21 cellular contexts compared by ENCODE assay signal in the genomic region with DNA sequence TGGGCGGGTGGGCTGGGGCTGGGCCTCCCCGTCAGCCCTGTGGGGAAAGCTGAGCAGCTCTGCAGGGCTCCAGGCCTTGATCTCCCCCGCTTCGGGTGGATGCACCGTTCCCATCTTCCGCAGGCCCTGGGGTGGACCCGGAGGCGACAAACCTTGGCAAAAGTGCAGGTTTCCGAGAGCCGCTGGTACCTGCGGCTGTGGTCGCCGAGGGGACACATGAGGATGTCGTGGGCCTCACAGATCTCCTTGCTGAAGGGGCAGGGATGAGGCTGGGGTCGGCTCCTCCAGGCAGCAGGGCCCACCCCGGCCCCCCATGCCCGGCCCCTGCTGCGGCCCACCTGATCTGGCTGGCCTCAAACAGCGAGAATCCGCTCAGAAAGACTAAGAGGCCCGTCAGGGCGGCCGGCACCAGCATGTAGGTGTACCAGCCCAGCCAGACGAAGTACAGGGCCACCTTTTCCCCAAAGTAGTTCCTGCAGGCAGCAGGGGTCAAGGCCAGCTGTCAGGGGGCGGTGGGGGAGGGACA. TPM values are rescaled to one million over a fixed set of nuclear protein-coding genes. Genes with fewer than 3 reads are reported as not detected.
A peak's percentile ranks its signal among the peaks of the same experiment; 100 is the strongest.
DNase-seq lines count a peak whose midpoint lies in the region; ATAC-seq and TF ChIP-seq lines count a peak whose summit lies in the region.
"Had no signal": no experiment of that assay in that cellular context is flagged by ENCODE, and none has a peak within 500 bp of the region (broad histone marks: within the 10 kb centered on the region; RNA-seq: fewer than 3 reads in every experiment).

No MANE protein-coding gene starts in this region.

- H3K79me1 ChIP-seq in mesendoderm (ENCODE audit: low read length), result no peaks in the 10 kb centered on the region

- peaks cover 7% of the 10 kb centered on the region for H3K27me3 Mint-ChIP-seq in GM23338 (ENCODE audit: insufficient read depth, low read depth, poor library complexity)
- H3K27me3 Mint-ChIP-seq: CD4-positive, CD25-positive, alpha-beta regulatory T cell had no signal

- no CpG with 5 or more reads among the region's 25 CpGs for WGBS in mesendoderm (ENCODE audit: extremely low coverage, insufficient coverage, low lambda C conversion rate)

- DNase-seq in Right ventricle myocardium inferior (ENCODE audit: missing footprints) (peak; percentile 45), right atrium auricular region (ENCODE audit: low spot score) (no peak), GM23338 (ENCODE audit: low spot score) (no peak), mesendoderm (peak; percentile 37), NCI-H2227 (lab: John Stamatoyannopoulos, UW; ENCODE audit: unreplicated experiment) (no peak), NCI-H1048 (lab: John Stamatoyannopoulos, UW) (no peak)
- DNase-seq: AML-193; CD4-positive, CD25-positive, alpha-beta regulatory T cell; DND-41; IMR-90; Karpas-422; MG63; NCI-H1092 treated with DMSO at 0.1 percent for 48 hours; NCI-H2081 treated with DMSO at 0.1 percent for 48 hours; NCI-H2227 treated with DMSO at 0.1 percent for 48 hours; NCI-H524; SJCRH30; SW 1271 had no signal

- no peak overlapping the region for H3K27ac Mint-ChIP-seq in GM23338
- H3K27ac Mint-ChIP-seq: CD4-positive, CD25-positive, alpha-beta regulatory T cell had no signal

- no peak overlapping the region for H3K9ac ChIP-seq in mesendoderm (ENCODE audit: low read length)

- H3K18ac ChIP-seq in mesendoderm (ENCODE audit: low read length), result no peak overlapping the region

- H3K9me2 ChIP-seq in GM23338 (ENCODE audit: insufficient read depth), result no peaks in the 10 kb centered on the region

- H3K4me2 ChIP-seq in GM23338 (no peak overlapping the region), mesendoderm (ENCODE audit: low read length) (no peak overlapping the region)

- no peak overlapping the region for H4K8ac ChIP-seq in mesendoderm (ENCODE audit: low read depth, low read length)

- peaks cover 3% of the 10 kb centered on the region; the same call in 2 of the 3 replicates for H3K9me3 Mint-ChIP-seq in GM23338

- H4K5ac ChIP-seq in mesendoderm (ENCODE audit: low read length), result no peak overlapping the region

- H2BK120ac ChIP-seq in mesendoderm (ENCODE audit: low read depth, low read length), result no peak overlapping the region

- H2AK5ac ChIP-seq in mesendoderm (ENCODE audit: low read length), result no peak overlapping the region

- H3K36me3 Mint-ChIP-seq in GM23338 (ENCODE audit: low read depth), result peaks cover 4% of the 10 kb centered on the region

- H3K4ac ChIP-seq in mesendoderm (ENCODE audit: low read depth, low read length), result no peak overlapping the region

- ATAC-seq in Right ventricle myocardium inferior (no peak), GM23338 (peak; percentile 62), SK-N-SH treated with all-trans-retinoic acid at 6 μM for 48 hours (peak; percentile 42), HG02981 (IDR thresholded peaks at IDR 0.05; ENCODE audit: unreplicated experiment) (no peak)

- intact Hi-C loops in Right ventricle myocardium inferior (cut with DNase I), result no loop called here

- H4K20me1 ChIP-seq in GM23338 (replicated peaks; ENCODE audit: insufficient read depth), result no peaks in the 10 kb centered on the region

- H3K27me3 ChIP-seq in right atrium auricular region (no peaks in the 10 kb centered on the region), GM23338 (ENCODE audit: insufficient read depth) (no peaks in the 10 kb centered on the region), mesendoderm (ENCODE audit: insufficient read depth, low read length, poor library complexity) (no peaks in the 10 kb centered on the region)
- H3K27me3 ChIP-seq: MG63, SJCRH30 had no signal

- H3K79me2 ChIP-seq in GM23338 (replicated peaks; ENCODE audit: insufficient read depth), result no peaks in the 10 kb centered on the region
- H3K79me2 ChIP-seq in mesendoderm (ENCODE audit: control insufficient read depth, insufficient read depth, low read length), result no peaks in the 10 kb centered on the region

- H3K4me1 ChIP-seq in right atrium auricular region (no peaks in the 10 kb centered on the region), GM23338 (ENCODE audit: insufficient read depth) (no peaks in the 10 kb centered on the region), mesendoderm (ENCODE audit: control insufficient read depth, low read depth, low read length) (no peaks in the 10 kb centered on the region)
- H3K4me1 ChIP-seq: SJCRH30 had no signal

- peaks cover 3% of the 10 kb centered on the region; the same call in 1 of the 3 replicates for H3K4me1 Mint-ChIP-seq in GM23338

- no peak for TF ChIP-seq CTCF in right atrium auricular region (IDR thresholded peaks at IDR 0.05)
- no peak for TF ChIP-seq CTCF in GM23338 (conservative IDR thresholded peaks at IDR 0.05; ENCODE audit: low read depth in 2 of 2)

- H2BK15ac ChIP-seq in mesendoderm (replicated peaks; ENCODE audit: low read depth), result no peak overlapping the region

- no peak overlapping the region for H2AFZ ChIP-seq in GM23338

- no peak overlapping the region for H3K4me3 Mint-ChIP-seq in GM23338
- H3K4me3 Mint-ChIP-seq: CD4-positive, CD25-positive, alpha-beta regulatory T cell had no signal

- peaks cover 0 to 4% of the 10 kb centered on the region in 2 donors for H3K9me3 ChIP-seq in right atrium auricular region
- H3K9me3 ChIP-seq: MG63, SJCRH30 had no signal

- H3K27ac ChIP-seq in right atrium auricular region, result no peak overlapping the region
- H3K27ac ChIP-seq in GM23338 (ENCODE audit: low read depth), result no peak overlapping the region
- no peak overlapping the region for H3K27ac ChIP-seq in mesendoderm (ENCODE audit: low read depth, low read length)
- H3K27ac ChIP-seq: SJCRH30 had no signal

- H3F3A ChIP-seq in GM23338 (replicated peaks; ENCODE audit: low read depth), result 0 out of 2 replicates have a peak, but pooled peaks cover 2% of the 10 kb centered on the region

- no peak overlapping the region for H3K23ac ChIP-seq in mesendoderm (ENCODE audit: low read length)

- H3K56ac ChIP-seq in mesendoderm (ENCODE audit: low read length), result no peak overlapping the region

- no peak overlapping the region for H2BK5ac ChIP-seq in mesendoderm (ENCODE audit: low read length)

- H3K36me3 ChIP-seq in right atrium auricular region (no peaks in the 10 kb centered on the region), GM23338 (ENCODE audit: insufficient read depth) (no peaks in the 10 kb centered on the region), mesendoderm (ENCODE audit: control insufficient read depth, insufficient read depth, low read length) (no peaks in the 10 kb centered on the region)
- H3K36me3 ChIP-seq: MG63, SJCRH30 had no signal

- H3K4me3 ChIP-seq in right atrium auricular region (no peak overlapping the region), GM23338 (no peak overlapping the region), mesendoderm (ENCODE audit: low read length) (no peak overlapping the region)
- H3K4me3 ChIP-seq: MG63, SJCRH30 had no signal

TF ChIP-seq in GM23338, 12 proteins besides CTCF, POLR2A, EP300 and RAD21 (continues in another document):
- TF ChIP-seq EZH2 (IDR thresholded peaks at IDR 0.05; ENCODE audit: low read depth, unreplicated experiment), result no peak
- no peak for TF ChIP-seq POLR2AphosphoS5 (IDR thresholded peaks at IDR 0.05; ENCODE audit: low read depth)
- TF ChIP-seq STAT1 (IDR thresholded peaks at IDR 0.05; ENCODE audit: unreplicated experiment), result no peak
- no peak for TF ChIP-seq CREB1 (CRISPR knock-in tag; IDR thresholded peaks at IDR 0.05; ENCODE audit: low read depth)
- no peak for TF ChIP-seq ZNF331 (CRISPR knock-in tag; IDR thresholded peaks at IDR 0.05; ENCODE audit: low read depth)
- no peak for TF ChIP-seq ZNF114 (CRISPR knock-in tag; IDR thresholded peaks at IDR 0.05)
- no peak for TF ChIP-seq EZH2phosphoT487 (IDR thresholded peaks at IDR 0.05; ENCODE audit: unreplicated experiment)

TF ChIP-seq in SK-N-SH treated with all-trans-retinoic acid at 6 μM for 48 hours, 23 proteins besides CTCF, POLR2A, EP300 and RAD21 (continues in another document):
- TF ChIP-seq BACH2 (CRISPR knock-in tag; IDR thresholded peaks at IDR 0.05; ENCODE audit: borderline replicate concordance) (no peak), ZFP30 (CRISPR knock-in tag; IDR thresholded peaks at IDR 0.05) (no peak), ISL1 (CRISPR knock-in tag; IDR thresholded peaks at IDR 0.05) (no peak)

RNA-seq across cellular contexts. Expression of a gene that starts 11.8 kb away (rescaled TPM):
- total RNA-seq in Right ventricle myocardium inferior, result 0.41 TPM
- total RNA-seq in right atrium auricular region, result under 1 TPM; 0.11 to 0.75 TPM
- 6.5 and 10.2 TPM in 2 replicates for total RNA-seq in GM23338 (2014; rRNA removed; shearing (Covaris generic))
- polyA plus RNA-seq in GM23338 (2016; fragmentation: Nextera tagmentation; extraction: Ambion mirVana), result 7.5 and 9.0 TPM in 2 replicates
- 4.0 TPM for polyA plus RNA-seq in mesendoderm (2013, experiment 1 of 2)
- polyA plus RNA-seq in mesendoderm (2013, experiment 2 of 2), result 4.3 TPM
- total RNA-seq: IMR-90, RPMI7951 had no signal
- polyA plus RNA-seq: IMR-90 had no signal

RNA-seq across cellular contexts. Expression of a gene that starts 15.2 kb away (rescaled TPM):
- total RNA-seq in Right ventricle myocardium inferior, result 50.0 TPM
- 10 to 100 TPM; 26.6 to 33.3 TPM for total RNA-seq in right atrium auricular region
- 59.1 and 63.0 TPM in 2 replicates for total RNA-seq in GM23338 (2014; rRNA removed; shearing (Covaris generic))
- 72.2 and 96.2 TPM in 2 replicates for polyA plus RNA-seq in GM23338 (2016; fragmentation: Nextera tagmentation; extraction: Ambion mirVana)
- polyA plus RNA-seq in mesendoderm (2013, experiment 1 of 2), result 24.9 TPM
- polyA plus RNA-seq in mesendoderm (2013, experiment 2 of 2), result 26.3 TPM
- total RNA-seq: SJCRH30 had no signal

RNA-seq across cellular contexts. Expression of a gene that starts 20.1 kb away (rescaled TPM):
- total RNA-seq in Right ventricle myocardium inferior (27.8 TPM), right atrium auricular region (10 to 100 TPM; 26.8 to 32.5 TPM)
- total RNA-seq in GM23338 (2014; rRNA removed; shearing (Covaris generic)), result 46.6 and 145 TPM in 2 replicates
- 22.7 and 23.8 TPM in 2 replicates for polyA plus RNA-seq in GM23338 (2016; fragmentation: Nextera tagmentation; extraction: Ambion mirVana)
- polyA plus RNA-seq in mesendoderm (2013, experiment 1 of 2), result 19.8 TPM
- polyA plus RNA-seq in mesendoderm (2013, experiment 2 of 2), result 19.4 TPM

RNA-seq across cellular contexts. Expression of a gene that starts 36.0 kb away (rescaled TPM):
- total RNA-seq in Right ventricle myocardium inferior, result 0.32 TPM
- total RNA-seq in right atrium auricular region, result 1 to 10 TPM in 1 of 2 donors, under 1 TPM in 1; 0.43 to 1.0 TPM
- total RNA-seq in GM23338 (2014; rRNA removed; shearing (Covaris generic)), result 18.7 and 23.0 TPM in 2 replicates
- polyA plus RNA-seq in GM23338 (2016; fragmentation: Nextera tagmentation; extraction: Ambion mirVana), result 6.1 and 7.2 TPM in 2 replicates
- polyA plus RNA-seq in mesendoderm (2013, experiment 1 of 2), result 13.1 TPM
- 14.1 TPM for polyA plus RNA-seq in mesendoderm (2013, experiment 2 of 2)
- total RNA-seq: SJCRH30 had no signal

Comparison
In these comparisons a context has a peak if more than half of its experiments do, and no peak if none do; other contexts are left out.
1. DNase-seq: peak in Right ventricle myocardium inferior (single experiment) and mesendoderm (single experiment); none in right atrium auricular region (single experiment), GM23338 (single experiment), NCI-H2227 (single experiment) and NCI-H1048 (single experiment).
2. ATAC-seq: peak in GM23338 (single experiment) and SK-N-SH treated with all-trans-retinoic acid at 6 μM for 48 hours (single experiment); none in Right ventricle myocardium inferior (single experiment) and HG02981 (single experiment).